In the genomic region with DNA sequence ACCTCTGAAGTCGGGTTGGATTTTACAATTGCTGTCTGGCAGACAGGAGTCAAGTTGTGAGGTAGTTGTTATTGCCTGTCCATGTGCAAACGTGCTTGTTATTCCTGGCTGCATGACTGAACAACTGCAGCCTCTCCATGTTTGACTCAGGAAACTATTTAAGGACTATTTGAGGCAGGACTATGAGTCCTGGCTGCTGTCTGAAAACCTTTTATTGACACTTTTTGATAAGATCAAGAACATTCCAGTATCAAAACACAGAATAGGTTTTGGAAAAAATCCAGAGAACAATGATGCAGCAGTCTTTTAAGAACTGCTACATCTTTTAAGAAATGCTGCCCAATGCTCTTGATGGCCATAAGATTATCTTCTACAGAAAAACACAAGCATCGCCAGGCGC, we compare ENCODE assay signal across 1 cellular context.
TF ChIP-seq lines count a peak whose summit lies in the region.

No MANE protein-coding gene starts in this region.

TF ChIP-seq in SK-N-SH treated with all-trans-retinoic acid at 6 μM for 48 hours, 23 proteins besides CTCF, POLR2A, EP300 and RAD21:
- TF ChIP-seq, protein P1, sequence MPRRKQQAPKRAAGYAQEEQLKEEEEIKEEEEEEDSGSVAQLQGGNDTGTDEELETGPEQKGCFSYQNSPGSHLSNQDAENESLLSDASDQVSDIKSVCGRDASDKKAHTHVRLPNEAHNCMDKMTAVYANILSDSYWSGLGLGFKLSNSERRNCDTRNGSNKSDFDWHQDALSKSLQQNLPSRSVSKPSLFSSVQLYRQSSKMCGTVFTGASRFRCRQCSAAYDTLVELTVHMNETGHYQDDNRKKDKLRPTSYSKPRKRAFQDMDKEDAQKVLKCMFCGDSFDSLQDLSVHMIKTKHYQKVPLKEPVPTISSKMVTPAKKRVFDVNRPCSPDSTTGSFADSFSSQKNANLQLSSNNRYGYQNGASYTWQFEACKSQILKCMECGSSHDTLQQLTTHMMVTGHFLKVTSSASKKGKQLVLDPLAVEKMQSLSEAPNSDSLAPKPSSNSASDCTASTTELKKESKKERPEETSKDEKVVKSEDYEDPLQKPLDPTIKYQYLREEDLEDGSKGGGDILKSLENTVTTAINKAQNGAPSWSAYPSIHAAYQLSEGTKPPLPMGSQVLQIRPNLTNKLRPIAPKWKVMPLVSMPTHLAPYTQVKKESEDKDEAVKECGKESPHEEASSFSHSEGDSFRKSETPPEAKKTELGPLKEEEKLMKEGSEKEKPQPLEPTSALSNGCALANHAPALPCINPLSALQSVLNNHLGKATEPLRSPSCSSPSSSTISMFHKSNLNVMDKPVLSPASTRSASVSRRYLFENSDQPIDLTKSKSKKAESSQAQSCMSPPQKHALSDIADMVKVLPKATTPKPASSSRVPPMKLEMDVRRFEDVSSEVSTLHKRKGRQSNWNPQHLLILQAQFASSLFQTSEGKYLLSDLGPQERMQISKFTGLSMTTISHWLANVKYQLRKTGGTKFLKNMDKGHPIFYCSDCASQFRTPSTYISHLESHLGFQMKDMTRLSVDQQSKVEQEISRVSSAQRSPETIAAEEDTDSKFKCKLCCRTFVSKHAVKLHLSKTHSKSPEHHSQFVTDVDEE (CRISPR knock-in tag; IDR thresholded peaks at IDR 0.05): no peak
- TF ChIP-seq ISL1 (CRISPR knock-in tag; IDR thresholded peaks at IDR 0.05): 0 out of 2 replicates have a peak, but pooled peaks have one; percentile 38
